ENCODE assay signal across 1 cellular context in genomic region chr3:50319872-50320625, GRCh38.
TF ChIP-seq lines count a peak whose summit lies in the region.

No MANE protein-coding gene starts in this region.

TF ChIP-seq in SK-N-SH treated with all-trans-retinoic acid at 6 μM for 48 hours, 23 proteins besides CTCF, POLR2A, EP300 and RAD21 (continued from another document):
- TF ChIP-seq CSRNP3 (CRISPR knock-in tag; IDR thresholded peaks at IDR 0.05) = no peak
- TF ChIP-seq TSHZ2 (CRISPR knock-in tag; IDR thresholded peaks at IDR 0.05) = no peak
- TF ChIP-seq ISL1 (CRISPR knock-in tag; IDR thresholded peaks at IDR 0.05) = no peak
- no peak for TF ChIP-seq BACH2 (CRISPR knock-in tag; IDR thresholded peaks at IDR 0.05; ENCODE audit: borderline replicate concordance)
- TF ChIP-seq ZFP30 (CRISPR knock-in tag; IDR thresholded peaks at IDR 0.05) = no peak
- TF ChIP-seq PPARA (CRISPR knock-in tag; IDR thresholded peaks at IDR 0.05; ENCODE audit: borderline replicate concordance) = no peak
